ENCODE assay signal across 10 cellular contexts in the genomic region with DNA sequence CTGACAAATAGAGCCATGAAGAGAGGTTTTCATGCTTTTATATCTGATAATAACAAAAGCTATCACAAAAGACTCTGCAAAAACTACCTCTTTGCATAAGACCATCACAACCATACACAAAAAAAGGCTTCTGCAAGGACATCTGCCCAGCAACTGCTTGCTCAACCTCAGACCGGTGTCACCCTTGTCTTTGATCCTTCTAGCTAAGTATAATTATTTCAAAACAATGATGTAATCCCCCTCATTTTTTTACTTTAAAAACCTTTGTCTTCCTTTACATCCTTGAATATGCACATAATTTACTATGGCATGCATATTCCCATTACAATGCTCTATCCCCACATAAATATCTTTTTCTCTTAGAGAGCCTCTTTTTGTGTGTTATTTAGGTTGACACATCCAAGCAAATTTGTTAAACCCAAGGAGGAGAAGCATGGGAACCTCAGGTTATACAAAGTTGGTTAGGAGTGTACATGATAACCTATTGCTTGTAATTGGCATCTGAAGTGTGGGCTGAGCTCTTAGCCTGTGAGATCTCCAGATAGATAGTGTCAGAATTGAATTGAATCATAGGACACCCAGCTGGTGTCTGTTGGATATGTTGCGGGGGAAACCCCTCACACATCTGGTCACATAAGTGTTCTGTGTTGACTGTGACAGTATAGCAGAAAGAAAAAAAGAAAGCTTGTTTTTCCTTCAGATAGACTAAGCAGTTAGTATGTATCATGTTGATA. TPM values are rescaled to one million over a fixed set of nuclear protein-coding genes. Genes with fewer than 3 reads are reported as not detected.
DNase-seq lines count a peak whose midpoint lies in the region; ATAC-seq and TF ChIP-seq lines count a peak whose summit lies in the region.
"Had no signal": no experiment of that assay in that cellular context is flagged by ENCODE, and none has a peak within 500 bp of the region (broad histone marks: within the 10 kb centered on the region; RNA-seq: fewer than 3 reads in every experiment).

No MANE protein-coding gene starts in this region.

- H3K9me3 ChIP-seq in heart left ventricle: no peaks in the 10 kb centered on the region

- DNase-seq in NAMALWA (ENCODE audit: low spot score) (peak; percentile 4), heart left ventricle (no peak), iPS-NIHi11 (ENCODE audit: low spot score) (no peak), ACHN (no peak), epidermal melanocyte (ENCODE audit: insufficient read length, low spot score) (no peak)
- DNase-seq: NCI-H510A treated with DMSO at 0.1 percent for 48 hours had no signal

- no peak for TF ChIP-seq POLR2A in heart left ventricle (IDR thresholded peaks at IDR 0.05)

- in situ Hi-C loops in ACHN (cut with HindIII; ENCODE audit: low pct_ligation_motif_present, low pct_unique_long_range_greater_than_20kb, low sequenced_read_pairs): no loop called here

- no peaks in the 10 kb centered on the region for H3K27me3 ChIP-seq in heart left ventricle

- TF ChIP-seq CTCF in heart left ventricle (IDR thresholded peaks at IDR 0.05): no peak

- H3K27ac ChIP-seq in heart left ventricle: no peak overlapping the region

- no peak overlapping the region for H3K4me3 ChIP-seq in heart left ventricle

- ATAC-seq in GM18502 (IDR thresholded peaks at IDR 0.05; ENCODE audit: poor library complexity, unreplicated experiment) (peak; percentile 98), GM19328 (IDR thresholded peaks at IDR 0.05; ENCODE audit: unreplicated experiment) (peak; percentile 86), HG02840 (IDR thresholded peaks at IDR 0.05; ENCODE audit: low FRiP score, unreplicated experiment) (peak; percentile 84), heart left ventricle (no peak)

- 73 to 84% (median 78%) methylated on average over 2 of the region's 2 CpGs for WGBS in heart left ventricle, 4 donors

- H3K4me1 ChIP-seq in heart left ventricle: no peaks in the 10 kb centered on the region

- intact Hi-C loops in heart left ventricle (cut with DNase I): no loop called here

- no peaks in the 10 kb centered on the region for H3K36me3 ChIP-seq in heart left ventricle

RNA-seq across cellular contexts. Expression of gene CGA, which starts 20.7 kb away (rescaled TPM):
- total RNA-seq in heart left ventricle: under 1 TPM in 2 of 9 donors, not detected in 7; 0.49 to 0.89 TPM
- polyA plus RNA-seq in heart left ventricle: under 1 TPM in 1 of 2 donors, not detected in 1; 0.40 TPM
- total RNA-seq: osteoblast had no signal

RNA-seq across cellular contexts. Expression of gene ZNF292, which starts 39.8 kb away (rescaled TPM):
- 10 to 100 TPM; 13.6 to 35.8 (median 28.1) TPM for total RNA-seq in heart left ventricle
- 1 to 10 TPM; 4.0 to 5.6 TPM for polyA plus RNA-seq in heart left ventricle

Comparison
In these comparisons a context has a peak if more than half of its experiments do, and no peak if none do; other contexts are left out.
1. ATAC-seq: peak in GM18502 (single experiment), GM19328 (single experiment) and HG02840 (single experiment); none in heart left ventricle (0 of 4).